ENCODE assay signal across 20 cellular contexts in the genomic region with DNA sequence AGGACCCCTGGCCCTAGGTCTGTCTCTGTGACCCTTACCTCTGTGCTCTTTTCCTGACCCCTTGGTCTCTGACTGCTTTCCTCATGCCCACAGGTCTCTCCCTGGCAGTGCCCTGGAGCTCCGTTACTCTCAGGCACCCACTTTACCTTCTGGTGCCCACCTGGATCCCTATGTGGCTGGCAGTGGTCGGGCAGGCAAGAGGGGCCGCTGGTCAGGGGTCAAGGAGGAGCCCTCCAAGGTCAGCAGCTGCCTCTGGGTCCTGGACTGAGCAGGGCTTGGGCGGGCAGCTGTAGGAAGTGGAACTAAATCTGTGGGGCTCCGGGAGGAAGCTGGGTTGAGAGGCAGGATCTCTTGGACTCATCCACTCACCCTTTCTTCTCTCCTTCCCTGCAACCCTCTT. TPM values are rescaled to one million over a fixed set of nuclear protein-coding genes. Genes with fewer than 3 reads are reported as not detected.
DNase-seq lines count a peak whose midpoint lies in the region; ATAC-seq and TF ChIP-seq lines count a peak whose summit lies in the region.
"Had no signal": no experiment of that assay in that cellular context is flagged by ENCODE, and none has a peak within 500 bp of the region (broad histone marks: within the 10 kb centered on the region; RNA-seq: fewer than 3 reads in every experiment).

No MANE protein-coding gene starts in this region.

- no peak for ATAC-seq in psoas muscle
- ATAC-seq: HepG2, PC-3 had no signal

- no TSS peak for BruUV-seq in Calu3 (replicated peaks; lab: Mats Ljungman, UMichigan)

- H3K9me3 Mint-ChIP-seq in Calu3 (ENCODE audit: low read depth, unreplicated experiment), result no peaks in the 10 kb centered on the region

- H3K4me3 Mint-ChIP-seq in Calu3 (ENCODE audit: low read depth, unreplicated experiment), result no peak overlapping the region

- H3K36me3 ChIP-seq in esophagus squamous epithelium, result peaks cover 0 to 15% (median 0%) of the 10 kb centered on the region in 3 donors
- H3K36me3 ChIP-seq in transverse colon, result no peaks in the 10 kb centered on the region
- H3K36me3 ChIP-seq in psoas muscle (ENCODE audit: insufficient read depth in 1 of 2, low read depth in 1 of 2), result no peaks in the 10 kb centered on the region

- CTCF ChIA-PET in RWPE1 (lab: Yijun Ruan, JAX) (interaction anchor here (0.6 to 1.2 kb wide), 2 partner anchors 10 to 36 kb away, joined by 3 read pairs; no protein-coding TSS in a partner anchor), Calu3 (lab: Charles Lee) (no interaction called here)

- TF ChIP-seq CTCF in C4-2B (conservative IDR thresholded peaks at IDR 0.05) (no peak), RWPE1 (conservative IDR thresholded peaks at IDR 0.05; ENCODE audit: low read depth) (no peak), esophagus squamous epithelium (IDR thresholded peaks at IDR 0.05) (no peak), transverse colon (IDR thresholded peaks at IDR 0.05) (no peak), Calu3 (IDR thresholded peaks at IDR 0.05; ENCODE audit: unreplicated experiment) (no peak), psoas muscle (IDR thresholded peaks at IDR 0.05) (no peak)

- H3K9me3 ChIP-seq in esophagus squamous epithelium, result no peaks in the 10 kb centered on the region
- no peaks in the 10 kb centered on the region for H3K9me3 ChIP-seq in transverse colon
- H3K9me3 ChIP-seq in psoas muscle, result no peaks in the 10 kb centered on the region
- H3K9me3 ChIP-seq: SJCRH30 had no signal

- TF ChIP-seq POLR2A in esophagus squamous epithelium (IDR thresholded peaks at IDR 0.05) (no peak), transverse colon (IDR thresholded peaks at IDR 0.05) (no peak)

- H3K4me1 Mint-ChIP-seq in Calu3 (ENCODE audit: low read depth, unreplicated experiment), result no peaks in the 10 kb centered on the region

- in situ Hi-C loops in transverse colon (cut with MboI; ENCODE audit: low pct_ligation_motif_present in 1 of 4, low pct_unique_long_range_greater_than_20kb in 1 of 4, low sequenced_read_pairs in 3 of 4), result no loop called here

- DNase-seq in RWPE1 (ENCODE audit: low spot score) (no peak), esophagus squamous epithelium (lab: John Stamatoyannopoulos, UW) (no peak), transverse colon (no peak), Calu3 (no peak), DMS153 treated with DMSO at 0.1 percent for 48 hours (lab: John Stamatoyannopoulos, UW; ENCODE audit: unreplicated experiment) (no peak), psoas muscle (no peak)
- DNase-seq: AML-193, DMS 273 treated with DMSO at 0.1 percent for 48 hours, GF-D8, HCEC 1CT, KG1, NCI-H1417 treated with DMSO at 0.1 percent for 48 hours, NCI-H2029 treated with DMSO at 0.1 percent for 48 hours, NCI-H2171, NCI-H526, SJCRH30 had no signal

- H3K4me1 ChIP-seq in esophagus squamous epithelium (peaks cover 0 to 49% (median 22%) of the 10 kb centered on the region in 3 donors), transverse colon (peaks cover 0 to 31% (median 20%) of the 10 kb centered on the region in 4 donors), psoas muscle (peaks cover 8% of the 10 kb centered on the region)
- H3K4me1 ChIP-seq: SJCRH30 had no signal

- H3K4me3 ChIP-seq in esophagus squamous epithelium (peak overlapping the region in 1 of 4 donors; percentile 12), transverse colon (no peak overlapping the region), psoas muscle (no peak overlapping the region)
- H3K4me3 ChIP-seq: SJCRH30 had no signal

- no peaks in the 10 kb centered on the region for H3K27me3 Mint-ChIP-seq in Calu3 (ENCODE audit: unreplicated experiment)

- H3K27ac Mint-ChIP-seq in Calu3 (ENCODE audit: unreplicated experiment), result no peak overlapping the region

- intact Hi-C loops in esophagus squamous epithelium (cut with DNase I) (no loop called here), transverse colon (cut with DNase I; ENCODE audit: low total_unique reads) (no loop called here), Calu3 (cut with micrococcal nuclease; ENCODE audit: unreplicated experiment) (no loop called here), psoas muscle (cut with DNase I) (no loop called here)

- H3K27me3 ChIP-seq in esophagus squamous epithelium, result peaks cover 0 to 3% (median 0%) of the 10 kb centered on the region in 4 donors
- no peaks in the 10 kb centered on the region for H3K27me3 ChIP-seq in transverse colon
- H3K27me3 ChIP-seq in psoas muscle (ENCODE audit: insufficient read depth in 3 of 3, low read length in 2 of 3), result no peaks in the 10 kb centered on the region
- H3K27me3 ChIP-seq: SJCRH30 had no signal

- H3K27ac ChIP-seq in C4-2B (peak overlapping the region; percentile 46), RWPE1 (peak overlapping the region; percentile 40), esophagus squamous epithelium (peak overlapping the region; percentile 56 to 84 (median 78)), transverse colon (peak overlapping the region; percentile 20 to 61 (median 44)), psoas muscle (no peak overlapping the region)
- H3K27ac ChIP-seq: SJCRH30 had no signal

- no peaks in the 10 kb centered on the region for H3K36me3 Mint-ChIP-seq in Calu3 (ENCODE audit: insufficient read depth, unreplicated experiment)

- no peak for TF ChIP-seq EP300 in transverse colon (IDR thresholded peaks at IDR 0.05; ENCODE audit: low read depth)

- 83% methylated on average over 2 of the region's 5 CpGs; no CpG with 5 or more reads in 1 of the 2 donors for WGBS in esophagus squamous epithelium, 2 donors
- WGBS in transverse colon (ENCODE audit: low coverage in 1 of 2), 2 donors, result 78% methylated on average over 5 of the region's 5 CpGs; no CpG with 5 or more reads in 1 of the 2 donors
- 80 to 85% (median 85%) methylated on average over 5 of the region's 5 CpGs for WGBS in psoas muscle, 3 donors

- POLR2A ChIA-PET in RWPE1 (lab: Yijun Ruan, JAX; ENCODE audit: low non-redundant PET), result no interaction called here

RNA-seq across cellular contexts. Expression of a gene that starts 16.3 kb away (rescaled TPM):
- total RNA-seq in esophagus squamous epithelium (10 to 100 TPM; 10.9 to 20.9 (median 13.8) TPM), transverse colon (100 to 1,000 TPM in 1 of 4 donors, 10 to 100 TPM in 3; 18.6 to 106 (median 19.9) TPM), Calu3 (2022) (4.9 and 6.0 TPM in 2 replicates), psoas muscle (1 to 10 TPM; 1.4 to 3.8 (median 2.6) TPM)
- 1 to 10 TPM; 2.6 to 5.0 (median 3.2) TPM for polyA plus RNA-seq in psoas muscle

RNA-seq across cellular contexts. Expression of a gene that starts 16.7 kb away (rescaled TPM):
- total RNA-seq in esophagus squamous epithelium, result 1 to 10 TPM; 2.1 to 7.4 (median 4.7) TPM
- 10 to 100 TPM in 1 of 4 donors, 1 to 10 TPM in 2, not detected in 1; 7.5 to 12.5 (median 8.2) TPM for total RNA-seq in transverse colon
- 1.9 and 2.0 TPM in 2 replicates for total RNA-seq in Calu3 (2022)
- total RNA-seq in psoas muscle, result 1 to 10 TPM in 2 of 4 donors, under 1 TPM in 2; 0.54 to 1.6 (median 1.2) TPM
- 1 to 10 TPM; 1.7 to 1.9 (median 1.9) TPM for polyA plus RNA-seq in psoas muscle

RNA-seq across cellular contexts. Expression of a gene that starts 19.5 kb away (rescaled TPM):
- total RNA-seq in esophagus squamous epithelium, result 1 to 10 TPM in 1 of 4 donors, under 1 TPM in 3; 0.13 to 1.1 (median 0.38) TPM
- under 1 TPM in 2 of 4 donors, not detected in 2; 0.16 to 0.82 TPM for total RNA-seq in transverse colon
- total RNA-seq in Calu3 (2022), result not detected in 2 replicates
- 100 to 1,000 TPM; 250 to 405 (median 298) TPM for total RNA-seq in psoas muscle
- polyA plus RNA-seq in psoas muscle, result 100 to 1,000 TPM in 2 of 3 donors, 10 to 100 TPM in 1; 32.9 to 160 (median 105) TPM
- total RNA-seq: Daoy, PC-3 had no signal

RNA-seq across cellular contexts. Expression of a gene that starts 21.5 kb away (rescaled TPM):
- total RNA-seq in esophagus squamous epithelium (10 to 100 TPM in 2 of 4 donors, 1 to 10 TPM in 2; 5.7 to 14.1 (median 10.1) TPM), transverse colon (10 to 100 TPM; 14.2 to 92.8 (median 39.8) TPM), Calu3 (2022) (7.0 and 7.5 TPM in 2 replicates), psoas muscle (10 to 100 TPM; 11.8 to 27.9 (median 22.3) TPM)
- polyA plus RNA-seq in psoas muscle, result 10 to 100 TPM; 13.9 to 24.3 (median 15.8) TPM

RNA-seq across cellular contexts. Expression of a gene that starts 21.9 kb away (rescaled TPM):
- total RNA-seq in esophagus squamous epithelium (10 to 100 TPM in 3 of 4 donors, 1 to 10 TPM in 1; 7.6 to 28.9 (median 18.0) TPM), transverse colon (100 to 1,000 TPM; 247 to 884 (median 568) TPM), Calu3 (2022) (70.0 and 79.9 TPM in 2 replicates), psoas muscle (10 to 100 TPM in 3 of 4 donors, 1 to 10 TPM in 1; 9.5 to 20.6 (median 16.2) TPM)
- polyA plus RNA-seq in psoas muscle, result 1 to 10 TPM; 6.5 to 8.7 (median 6.7) TPM

Comparison
In these comparisons a context has a peak if more than half of its experiments do, and no peak if none do; other contexts are left out.
1. RNA of a gene that starts 19.5 kb away (total RNA-seq): 250 to 405 TPM in psoas muscle; 0.13 to 1.1 TPM in esophagus squamous epithelium, 0.16 to 0.82 TPM in transverse colon and not detected in Calu3; every median in the first group is over 100 times any median in the second.